ENCODE assay signal across 10 cellular contexts in genomic region chr10:16779375-16779774, GRCh38. TPM values are rescaled to one million over a fixed set of nuclear protein-coding genes. Genes with fewer than 3 reads are reported as not detected.
DNase-seq lines count a peak whose midpoint lies in the region; ATAC-seq and TF ChIP-seq lines count a peak whose summit lies in the region.
"Had no signal": no experiment of that assay in that cellular context is flagged by ENCODE, and none has a peak within 500 bp of the region (broad histone marks: within the 10 kb centered on the region; RNA-seq: fewer than 3 reads in every experiment).

No MANE protein-coding gene starts in this region.

- H3K18ac ChIP-seq in neuronal stem cell (ENCODE audit: low read length), result no peak overlapping the region

- peaks cover 29% of the 10 kb centered on the region for H3K4me1 Mint-ChIP-seq in activated B cell treated with CpG ODN at 0.5 μM for 24 hours
- H3K4me1 Mint-ChIP-seq in naive B cell, result peaks cover 17 to 33% (median 30%) of the 10 kb centered on the region in 3 donors

- intact Hi-C loops in activated B cell treated with CpG ODN at 0.5 μM for 24 hours (cut with micrococcal nuclease) (no loop called here), OCI-LY7 (cut with micrococcal nuclease; ENCODE audit: unreplicated experiment) (loop anchor here (5.0 kb wide), 2 partner anchors 662 to 877 kb away; no protein-coding TSS in a partner anchor)

- H3K36me3 ChIP-seq in OCI-LY7 (ENCODE audit: insufficient read depth, low read length) (no peaks in the 10 kb centered on the region), neuronal stem cell (replicated peaks in 1 of 2; ENCODE audit: control insufficient read depth in 2 of 2, insufficient read depth in 2 of 2, low read length in 2 of 2) (no peaks in the 10 kb centered on the region)

- no peak overlapping the region for H3K14ac ChIP-seq in neuronal stem cell (ENCODE audit: low read length)

- BruUV-seq in OCI-LY7 (replicated peaks; lab: Mats Ljungman, UMichigan), result no TSS peak

- H3K4me2 ChIP-seq in OCI-LY7 (ENCODE audit: low read length) (no peak overlapping the region), neuronal stem cell (ENCODE audit: insufficient read depth, low read length, poor library complexity, severe bottlenecking) (no peak overlapping the region)

- H3K36me3 Mint-ChIP-seq in activated B cell treated with CpG ODN at 0.5 μM for 24 hours (ENCODE audit: low read depth) (peaks cover 21% of the 10 kb centered on the region), naive B cell (peaks cover 0 to 3% of the 10 kb centered on the region in 2 donors)

- ATAC-seq in GM21723 (IDR thresholded peaks at IDR 0.05; ENCODE audit: unreplicated experiment) (peak; percentile 84), activated B cell treated with CpG ODN at 0.5 μM for 24 hours (ENCODE audit: low read depth) (peak; percentile 28), naive B cell (ENCODE audit: low read depth in 2 of 2) (peak; percentile 42 to 52), SK-N-SH treated with all-trans-retinoic acid at 6 μM for 48 hours (no peak)

- H3K27ac ChIP-seq in OCI-LY7 (ENCODE audit: low read depth, low read length, poor library complexity, severe bottlenecking) (no peak overlapping the region), neuronal stem cell (replicated peaks; ENCODE audit: low read length) (no peak overlapping the region)

- H3K9ac ChIP-seq in neuronal stem cell (ENCODE audit: low read depth, low read length, poor library complexity), result no peak overlapping the region

- H2BK15ac ChIP-seq in neuronal stem cell (ENCODE audit: low read length), result no peak overlapping the region

- no peaks in the 10 kb centered on the region for H3K79me2 ChIP-seq in OCI-LY7 (ENCODE audit: insufficient read depth, low read depth, low read length)

- H4K20me1 ChIP-seq in OCI-LY7 (ENCODE audit: insufficient read depth, low read length), result no peaks in the 10 kb centered on the region

- H2BK120ac ChIP-seq in neuronal stem cell (ENCODE audit: low read depth, low read length), result no peak overlapping the region

- H3K4me3 Mint-ChIP-seq in activated B cell treated with CpG ODN at 0.5 μM for 24 hours (no peak overlapping the region), naive B cell (peak overlapping the region in 2 of 8 donors; percentile 4 to 60)

- H3K9me3 ChIP-seq in OCI-LY7 (ENCODE audit: low read length), result no peaks in the 10 kb centered on the region
- H3K9me3 ChIP-seq in neuronal stem cell (replicated peaks in 1 of 2; ENCODE audit: control insufficient read depth in 2 of 2, insufficient read depth in 1 of 2, low read depth in 1 of 2, low read length in 2 of 2), result no peaks in the 10 kb centered on the region

- WGBS in neuronal stem cell (ENCODE audit: extremely low coverage in 2 of 2, insufficient read length in 2 of 2, insufficient replicate concordance in 1 of 2), 2 donors, result no CpG with 5 or more reads among the region's 4 CpGs

- no peak overlapping the region for H3K4ac ChIP-seq in neuronal stem cell (ENCODE audit: low read length)

- no peaks in the 10 kb centered on the region for H3K9me2 ChIP-seq in OCI-LY7 (ENCODE audit: insufficient read depth, low read length)

- H3K79me1 ChIP-seq in neuronal stem cell (ENCODE audit: low read depth, low read length), result no peaks in the 10 kb centered on the region

- H2BK12ac ChIP-seq in neuronal stem cell (ENCODE audit: low read length), result no peak overlapping the region

- H3K27me3 ChIP-seq in neuronal stem cell (ENCODE audit: control insufficient read depth in 3 of 3, insufficient read depth in 3 of 3, low read depth in 1 of 3, low read length in 3 of 3), result no peaks in the 10 kb centered on the region

- H3K4me3 ChIP-seq in OCI-LY7 (ENCODE audit: low read depth, low read length, poor library complexity, severe bottlenecking) (no peak overlapping the region), neuronal stem cell (ENCODE audit: low read length in 2 of 2) (no peak overlapping the region)

- TF ChIP-seq CTCF in GM10248 (IDR thresholded peaks at IDR 0.05; ENCODE audit: control extremely low read depth, extremely low read depth, low read depth, missing control alignments), result no peak
- TF ChIP-seq CTCF in activated B cell treated with CpG ODN at 0.5 μM for 24 hours (IDR thresholded peaks at IDR 0.05), result no peak
- no peak for TF ChIP-seq CTCF in OCI-LY7 (conservative IDR thresholded peaks at IDR 0.05; ENCODE audit: low read length)

- H4K8ac ChIP-seq in neuronal stem cell (ENCODE audit: low read depth, low read length), result no peak overlapping the region

- H3K9me3 Mint-ChIP-seq in activated B cell treated with CpG ODN at 0.5 μM for 24 hours, result peaks cover 1% of the 10 kb centered on the region
- peaks cover 0 to 5% (median 0%) of the 10 kb centered on the region in 7 donors for H3K9me3 Mint-ChIP-seq in naive B cell

- POLR2A ChIA-PET in GM10248 (lab: Yijun Ruan, JAX) (no interaction called here), activated B cell treated with CpG ODN at 0.5 μM for 24 hours (lab: Charles Lee) (no interaction called here), OCI-LY7 (lab: Charles Lee) (no interaction called here)

- no peak overlapping the region for H2AFZ ChIP-seq in OCI-LY7 (ENCODE audit: low read length)
- no peak overlapping the region for H2AFZ ChIP-seq in neuronal stem cell (ENCODE audit: low read length)

- DNase-seq in GM10248 (ENCODE audit: extremely low spot score) (peak; percentile 54), activated B cell treated with CpG ODN at 0.5 μM for 24 hours (no peak), naive B cell (peak; percentile 12), OCI-LY7 (ENCODE audit: low spot score) (no peak), neuronal stem cell (ENCODE audit: low spot score) (no peak), mesenteric fat pad (ENCODE audit: low spot score) (no peak)
- DNase-seq: DND-41, head of caudate nucleus had no signal

- H2BK5ac ChIP-seq in neuronal stem cell (ENCODE audit: low read length), result no peak overlapping the region

- no peak overlapping the region for H2AK5ac ChIP-seq in neuronal stem cell (ENCODE audit: low read depth, low read length)

- H4K91ac ChIP-seq in neuronal stem cell (ENCODE audit: low read depth, low read length, poor library complexity), result no peak overlapping the region

- CTCF ChIA-PET in GM10248 (lab: Yijun Ruan, JAX), result interaction anchor here (0.9 to 2.4 kb wide), 3 partner anchors 9 to 17 kb away, joined by 3 to 7 read pairs (median 3); no protein-coding TSS in a partner anchor
- CTCF ChIA-PET in activated B cell treated with CpG ODN at 0.5 μM for 24 hours (lab: Charles Lee), result no interaction called here
- CTCF ChIA-PET in OCI-LY7 (lab: Charles Lee; ENCODE audit: unreplicated experiment), result no interaction called here

- no peak overlapping the region for H3K23ac ChIP-seq in neuronal stem cell (ENCODE audit: low read depth, low read length, poor library complexity)

- H3K27ac Mint-ChIP-seq in activated B cell treated with CpG ODN at 0.5 μM for 24 hours (no peak overlapping the region), naive B cell (peak overlapping the region; percentile 34 to 79 (median 54))

- H3K4me1 ChIP-seq in OCI-LY7 (ENCODE audit: insufficient read depth, low read length, poor library complexity, severe bottlenecking) (peaks cover 7% of the 10 kb centered on the region), neuronal stem cell (ENCODE audit: control insufficient read depth in 2 of 2, insufficient read depth in 1 of 2, low read depth in 1 of 2, low read length in 2 of 2) (peaks cover 0 to 3% of the 10 kb centered on the region in 2 donors)

- no peaks in the 10 kb centered on the region for H3K27me3 Mint-ChIP-seq in activated B cell treated with CpG ODN at 0.5 μM for 24 hours
- H3K27me3 Mint-ChIP-seq in naive B cell, result no peaks in the 10 kb centered on the region

TF ChIP-seq in SK-N-SH treated with all-trans-retinoic acid at 6 μM for 48 hours, 23 proteins besides CTCF, POLR2A, EP300 and RAD21 (continues in another document):
- TF ChIP-seq ZNF8 (CRISPR knock-in tag; IDR thresholded peaks at IDR 0.05) (no peak), CREB5 (CRISPR knock-in tag; IDR thresholded peaks at IDR 0.05; ENCODE audit: low read depth) (no peak), CSDC2 (CRISPR knock-in tag; IDR thresholded peaks at IDR 0.05) (no peak), ARNTL (CRISPR knock-in tag; IDR thresholded peaks at IDR 0.05; ENCODE audit: borderline replicate concordance, low read depth) (no peak), ZC3H10 (CRISPR knock-in tag; IDR thresholded peaks at IDR 0.05) (no peak), ISL1 (CRISPR knock-in tag; IDR thresholded peaks at IDR 0.05) (no peak), ESRRG (CRISPR knock-in tag; IDR thresholded peaks at IDR 0.05) (no peak), CSRNP3 (CRISPR knock-in tag; IDR thresholded peaks at IDR 0.05) (no peak), ZNF565 (CRISPR knock-in tag; conservative IDR thresholded peaks at IDR 0.05; ENCODE audit: low read depth) (no peak)

RNA-seq across cellular contexts. Expression of gene RSU1, which starts 37.8 kb away (rescaled TPM):
- 59.2 and 60.7 TPM in 2 replicates for total RNA-seq in activated B cell treated with CpG ODN at 0.5 μM for 24 hours
- 100 to 1,000 TPM in 5 of 6 donors, 10 to 100 TPM in 1; 86.6 to 125 (median 104) TPM for polyA plus RNA-seq in naive B cell (ENCODE audit: low read depth in 6 of 6)
- 25.3 and 26.0 TPM in 2 replicates for total RNA-seq in OCI-LY7 (2014; rRNA removed; shearing (Covaris generic))
- total RNA-seq in OCI-LY7 (2022), result 31.1 and 34.8 TPM in 2 replicates
- 36.1 TPM for polyA plus RNA-seq in neuronal stem cell (2013, experiment 1 of 2)
- 36.0 TPM for polyA plus RNA-seq in neuronal stem cell (2013, experiment 2 of 2)
- 125 TPM for total RNA-seq in mesenteric fat pad

Comparison
In these comparisons a context has a peak if more than half of its experiments do, and no peak if none do; other contexts are left out.
1. DNase-seq: peak in GM10248 (single experiment) and naive B cell (single experiment); none in activated B cell treated with CpG ODN at 0.5 μM for 24 hours (single experiment), OCI-LY7 (single experiment), neuronal stem cell (single experiment) and mesenteric fat pad (single experiment).